In genomic region chr18:9405130-9405529, GRCh38 we compare ENCODE assay signal across 25 cellular contexts.
DNase-seq lines count a peak whose midpoint lies in the region; ATAC-seq and TF ChIP-seq lines count a peak whose summit lies in the region.
"Had no signal": no experiment of that assay in that cellular context is flagged by ENCODE, and none has a peak within 500 bp of the region (broad histone marks: within the 10 kb centered on the region; RNA-seq: fewer than 3 reads in every experiment).

No MANE protein-coding gene starts in this region.

- H2AFZ ChIP-seq in MM.1S (ENCODE audit: low read length), result no peak overlapping the region
- H2AFZ ChIP-seq: parathyroid adenoma had no signal

- H4K20me1 ChIP-seq in MM.1S (ENCODE audit: insufficient read depth, low read length), result no peaks in the 10 kb centered on the region

- H3K9me2 ChIP-seq in MM.1S (replicated peaks; ENCODE audit: insufficient read depth, low read length), result no peaks in the 10 kb centered on the region

- DNase-seq in activated naive CD4-positive, alpha-beta T cell treated with anti-CD3 and anti-CD28 coated beads for 36 hours, result no peak
- DNase-seq in activated naive CD4-positive, alpha-beta T cell treated with anti-CD3 and anti-CD28 coated beads, Interleukin-2, amount 50 U/mL, for 16 hours, result no peak
- no peak for DNase-seq in activated B cell treated with CpG ODN at 0.5 μM for 24 hours
- no peak for DNase-seq in naive B cell
- DNase-seq in upper lobe of right lung, result no peak
- no peak for DNase-seq in NCI-H2227 treated with DMSO at 0.1 percent for 48 hours (lab: John Stamatoyannopoulos, UW)
- DNase-seq in NCI-H2227 (lab: John Stamatoyannopoulos, UW; ENCODE audit: unreplicated experiment), result no peak
- DNase-seq in MM.1S, result no peak
- DNase-seq: activated CD4-positive, alpha-beta T cell treated with anti-CD3 and anti-CD28 coated beads for 4 hours; BE2C; Caco-2; colonic mucosa; DND-41; GOT3; mesenchymal stem cell; NCI-H2081 treated with DMSO at 0.1 percent for 48 hours; NCI-H510A; SIG-M5 had no signal

- no peak overlapping the region for H3K27ac Mint-ChIP-seq in activated naive CD4-positive, alpha-beta T cell treated with anti-CD3 and anti-CD28 coated beads for 36 hours
- no peak overlapping the region for H3K27ac Mint-ChIP-seq in activated B cell treated with CpG ODN at 0.5 μM for 24 hours
- H3K27ac Mint-ChIP-seq in naive B cell, result peak overlapping the region in 1 of 6 donors; percentile 67
- H3K27ac Mint-ChIP-seq: activated CD8-positive, alpha-beta memory T cell treated with anti-CD3 and anti-CD28 coated beads, Interleukin-2, amount 10 ng/mL, durations not matched to agents 7 days and 5 days; activated T-helper 17 cell treated with anti-CD3 and anti-CD28 coated beads, Interleukin-2, amount 50 U/mL, for 72 hours; natural killer cell treated with Interleukin-12 subunit alpha and Interleukin-12 subunit beta and Interleukin-15 and Interleukin-18, amount 100 ng/mL, for 72 hours had no signal

- H3K9me3 Mint-ChIP-seq in activated naive CD4-positive, alpha-beta T cell treated with anti-CD3 and anti-CD28 coated beads for 36 hours, result peaks cover 2% of the 10 kb centered on the region
- peaks cover 5% of the 10 kb centered on the region for H3K9me3 Mint-ChIP-seq in activated B cell treated with CpG ODN at 0.5 μM for 24 hours
- H3K9me3 Mint-ChIP-seq in naive B cell, result peaks cover 0 to 6% (median 3%) of the 10 kb centered on the region in 7 donors
- H3K9me3 Mint-ChIP-seq: natural killer cell treated with Interleukin-12 subunit alpha and Interleukin-12 subunit beta and Interleukin-15 and Interleukin-18, amount 100 ng/mL, for 72 hours had no signal

- intact Hi-C loops in activated naive CD4-positive, alpha-beta T cell treated with anti-CD3 and anti-CD28 coated beads for 36 hours (cut with micrococcal nuclease), result loop anchor here (2.0 to 10.0 kb wide), 4 partner anchors 70 to 508 kb away; partner anchors contain the start of gene TWSG1
- intact Hi-C loops in activated B cell treated with CpG ODN at 0.5 μM for 24 hours (cut with micrococcal nuclease) (loop anchor here (2.0 kb wide), 2 partner anchors 70 kb away; partner anchors contain the start of genes RALBP1 and TWSG1), upper lobe of right lung (cut with DNase I) (no loop called here)

- H3K36me3 ChIP-seq in upper lobe of right lung (no peaks in the 10 kb centered on the region), MM.1S (replicated peaks; ENCODE audit: insufficient read depth, low read length) (no peaks in the 10 kb centered on the region)
- H3K36me3 ChIP-seq: BE2C, colonic mucosa had no signal

- no peaks in the 10 kb centered on the region for H3K27me3 Mint-ChIP-seq in activated naive CD4-positive, alpha-beta T cell treated with anti-CD3 and anti-CD28 coated beads for 36 hours (ENCODE audit: low read depth)
- H3K27me3 Mint-ChIP-seq in activated B cell treated with CpG ODN at 0.5 μM for 24 hours, result no peaks in the 10 kb centered on the region
- H3K27me3 Mint-ChIP-seq in naive B cell, result no peaks in the 10 kb centered on the region

- no peak overlapping the region for H3K4me2 ChIP-seq in MM.1S (ENCODE audit: low read depth, low read length)

- H3F3A ChIP-seq in MM.1S (ENCODE audit: insufficient read depth, low read length), result no peaks in the 10 kb centered on the region

- H3K27ac ChIP-seq in upper lobe of right lung (no peak overlapping the region), MM.1S (ENCODE audit: low read length) (no peak overlapping the region)
- H3K27ac ChIP-seq: colonic mucosa, HL-60, parathyroid adenoma, thoracic aorta had no signal

- no peaks in the 10 kb centered on the region for H3K27me3 ChIP-seq in upper lobe of right lung
- no peaks in the 10 kb centered on the region for H3K27me3 ChIP-seq in MM.1S (replicated peaks; ENCODE audit: insufficient read depth, low read length)
- H3K27me3 ChIP-seq: BE2C, colonic mucosa had no signal

- H3K79me2 ChIP-seq in MM.1S (ENCODE audit: low read length), result no peaks in the 10 kb centered on the region
- H3K79me2 ChIP-seq: parathyroid adenoma had no signal

- TF ChIP-seq CTCF in activated B cell treated with CpG ODN at 0.5 μM for 24 hours (IDR thresholded peaks at IDR 0.05), result no peak
- TF ChIP-seq CTCF in upper lobe of right lung (IDR thresholded peaks at IDR 0.05), result no peak
- no peak for TF ChIP-seq CTCF in MM.1S (IDR thresholded peaks at IDR 0.05; ENCODE audit: low read length)

- H3K9me3 ChIP-seq in upper lobe of right lung (no peaks in the 10 kb centered on the region), MM.1S (replicated peaks; ENCODE audit: insufficient read depth, low read length) (no peaks in the 10 kb centered on the region)
- H3K9me3 ChIP-seq: BE2C, colonic mucosa, thoracic aorta had no signal

- POLR2A ChIA-PET in activated B cell treated with CpG ODN at 0.5 μM for 24 hours (lab: Charles Lee), result no interaction called here

- H3K4me1 ChIP-seq in upper lobe of right lung, result no peaks in the 10 kb centered on the region
- H3K4me1 ChIP-seq in MM.1S (ENCODE audit: low read length), result no peaks in the 10 kb centered on the region
- H3K4me1 ChIP-seq: BE2C, Caco-2, colonic mucosa, parathyroid adenoma had no signal

- peak overlapping the region; percentile 70 for H3K4me3 Mint-ChIP-seq in activated naive CD4-positive, alpha-beta T cell treated with anti-CD3 and anti-CD28 coated beads for 36 hours
- H3K4me3 Mint-ChIP-seq in activated B cell treated with CpG ODN at 0.5 μM for 24 hours (peak overlapping the region; percentile 86), naive B cell (peak overlapping the region in 5 of 8 donors; percentile 77 to 95 (median 88))
- H3K4me3 Mint-ChIP-seq: natural killer cell treated with Interleukin-12 subunit alpha and Interleukin-12 subunit beta and Interleukin-15 and Interleukin-18, amount 100 ng/mL, for 72 hours had no signal

- H3K36me3 Mint-ChIP-seq in activated naive CD4-positive, alpha-beta T cell treated with anti-CD3 and anti-CD28 coated beads for 36 hours (ENCODE audit: low read depth), result no peaks in the 10 kb centered on the region
- peaks cover 2% of the 10 kb centered on the region for H3K36me3 Mint-ChIP-seq in activated B cell treated with CpG ODN at 0.5 μM for 24 hours (ENCODE audit: low read depth)
- peaks cover 0 to 8% of the 10 kb centered on the region in 2 donors for H3K36me3 Mint-ChIP-seq in naive B cell
- H3K36me3 Mint-ChIP-seq: natural killer cell treated with Interleukin-12 subunit alpha and Interleukin-12 subunit beta and Interleukin-15 and Interleukin-18, amount 100 ng/mL, for 72 hours had no signal

- CTCF ChIA-PET in activated naive CD4-positive, alpha-beta T cell treated with anti-CD3 and anti-CD28 coated beads for 36 hours (lab: Charles Lee), result interaction anchor here (0.6 to 1.2 kb wide), 2 partner anchors 110 to 143 kb away, joined by 3 read pairs; no protein-coding TSS in a partner anchor
- CTCF ChIA-PET in activated B cell treated with CpG ODN at 0.5 μM for 24 hours (lab: Charles Lee), result no interaction called here

- no peak overlapping the region for H3K9ac ChIP-seq in MM.1S (ENCODE audit: low read length)
- H3K9ac ChIP-seq: parathyroid adenoma had no signal

- H3K4me3 ChIP-seq in upper lobe of right lung (no peak overlapping the region), MM.1S (ENCODE audit: low read length) (no peak overlapping the region)
- H3K4me3 ChIP-seq: colonic mucosa had no signal

- H3K4me1 Mint-ChIP-seq in activated naive CD4-positive, alpha-beta T cell treated with anti-CD3 and anti-CD28 coated beads for 36 hours (ENCODE audit: low read depth), result peaks cover 10% of the 10 kb centered on the region
- H3K4me1 Mint-ChIP-seq in activated B cell treated with CpG ODN at 0.5 μM for 24 hours (peaks cover 17% of the 10 kb centered on the region), naive B cell (peaks cover 13 to 28% (median 14%) of the 10 kb centered on the region in 3 donors)
- H3K4me1 Mint-ChIP-seq: activated T-helper 17 cell treated with anti-CD3 and anti-CD28 coated beads, Interleukin-2, amount 50 U/mL, for 72 hours had no signal

- ATAC-seq in activated B cell treated with CpG ODN at 0.5 μM for 24 hours (ENCODE audit: low read depth), result no peak
- ATAC-seq in naive B cell (ENCODE audit: low read depth in 2 of 2), result no peak
- ATAC-seq in upper lobe of right lung, result peak; percentile 14
- ATAC-seq: Panc1 had no signal
